6 cellular contexts compared by ENCODE assay signal in the genomic region with DNA sequence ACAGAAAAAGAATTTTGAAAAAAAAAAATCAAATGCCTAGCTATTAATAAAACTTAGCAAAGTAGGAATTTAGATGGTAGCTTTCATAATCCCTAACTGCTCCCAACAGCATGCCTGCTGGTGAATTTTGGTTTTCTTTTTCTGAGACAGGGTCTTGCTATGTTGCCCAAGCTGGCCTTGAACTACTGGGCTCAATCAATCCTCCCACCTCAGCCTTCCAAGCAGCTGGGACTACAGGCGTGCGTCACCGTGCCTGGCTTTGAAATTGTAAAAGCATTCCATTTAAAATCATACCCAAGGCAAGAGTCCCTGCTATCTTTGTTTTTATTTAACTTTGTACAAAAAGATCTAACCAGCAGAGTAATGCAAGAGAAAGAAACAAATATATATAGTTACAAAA.
"Had no signal": no experiment of that assay in that cellular context is flagged by ENCODE, and none has a peak within 500 bp of the region (broad histone marks: within the 10 kb centered on the region; RNA-seq: fewer than 3 reads in every experiment).

No MANE protein-coding gene starts in this region.

- DNase-seq: H9, HCEC 1CT, IMR-90 had no signal

- H3K4me1 Mint-ChIP-seq: GM23338, H9 had no signal

- H3K27ac ChIP-seq: HL-60 had no signal

- H3K4me3 Mint-ChIP-seq: GM23338, H9 had no signal

- H3K9me3 Mint-ChIP-seq: GM23338, H9 had no signal

- H3K4me3 ChIP-seq: GM23338, K562 had no signal

- H3K27ac Mint-ChIP-seq: GM23338, H9 had no signal
